Comparison of ENCODE assay signal across 31 cellular contexts in the genomic region with DNA sequence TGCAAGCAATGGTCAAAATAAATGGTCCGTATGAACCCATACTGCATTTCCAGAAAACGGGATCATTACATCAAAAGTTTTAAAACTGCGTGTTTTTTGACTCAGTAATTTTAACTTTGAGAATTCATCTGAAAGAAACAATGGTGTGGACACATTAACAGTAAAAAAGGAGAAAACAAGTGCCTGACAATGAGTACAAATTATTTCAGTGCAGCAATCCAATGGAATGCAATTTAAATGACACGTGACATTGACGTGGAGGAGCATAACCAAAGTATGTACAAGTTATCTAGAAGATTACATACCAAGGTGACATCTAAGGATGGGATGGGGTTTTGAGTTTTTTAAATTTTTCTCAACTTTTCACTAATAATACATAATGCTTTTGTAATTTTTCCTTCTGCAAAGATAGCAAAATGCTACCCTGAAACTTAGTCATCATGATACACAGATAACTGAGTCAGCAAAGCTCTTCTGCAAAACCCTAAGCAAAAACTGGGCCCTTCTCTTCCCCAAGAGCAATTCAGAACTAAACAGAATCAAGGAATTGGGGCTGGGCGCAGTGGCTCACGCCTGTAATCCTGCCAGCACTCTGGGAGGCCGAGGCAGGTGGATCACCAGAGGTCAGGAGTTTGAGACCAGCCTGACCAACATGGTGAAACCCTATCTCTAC. TPM values are rescaled to one million over a fixed set of nuclear protein-coding genes. Genes with fewer than 3 reads are reported as not detected.
DNase-seq lines count a peak whose midpoint lies in the region; ATAC-seq, FAIRE-seq and TF ChIP-seq lines count a peak whose summit lies in the region.
"Had no signal": no experiment of that assay in that cellular context is flagged by ENCODE, and none has a peak within 500 bp of the region (broad histone marks: within the 10 kb centered on the region; RNA-seq: fewer than 3 reads in every experiment).

No MANE protein-coding gene starts in this region.

- H3K36me3 ChIP-seq in HepG2 (replicated peaks in 1 of 2; ENCODE audit: control insufficient read depth in 1 of 2, insufficient read depth in 2 of 2, low read length in 2 of 2) (peaks cover 28 to 86% of the 10 kb centered on the region in 2 experiments), right lobe of liver (peaks cover 0 to 62% (median 18%) of the 10 kb centered on the region in 4 donors), HEK293 (ENCODE audit: control insufficient read depth in 2 of 2, insufficient read depth in 1 of 2, low read length in 2 of 2) (peaks cover 88 to 89% of the 10 kb centered on the region in 2 experiments), GM12878 (ENCODE audit: control insufficient read depth in 2 of 2, insufficient read depth in 2 of 2, low read length in 1 of 2) (peaks cover 12 to 42% of the 10 kb centered on the region in 2 experiments), psoas muscle (ENCODE audit: insufficient read depth in 1 of 2, low read depth in 1 of 2) (peaks cover 3 to 83% of the 10 kb centered on the region in 2 donors), BE2C (peaks cover 87% of the 10 kb centered on the region)
- H3K36me3 ChIP-seq: prostate gland had no signal

- H2AFZ ChIP-seq in HepG2 (ENCODE audit: low read length) (no peak overlapping the region), GM12878 (ENCODE audit: control insufficient read depth, low read depth, low read length) (no peak overlapping the region)

- peak overlapping the region; percentile 56 for H3K27ac Mint-ChIP-seq in progenitor cell of endocrine pancreas

- H3K36me3 Mint-ChIP-seq in progenitor cell of endocrine pancreas (ENCODE audit: insufficient read depth) = peaks cover 54% of the 10 kb centered on the region

- H3K9ac ChIP-seq in HepG2 (ENCODE audit: insufficient read depth, low read depth, low read length) = no peak overlapping the region
- H3K9ac ChIP-seq in GM12878 (ENCODE audit: control insufficient read depth, insufficient read depth, low read length) = no peak overlapping the region

- H3K27ac ChIP-seq in HepG2 (ENCODE audit: extremely low read length, insufficient read depth, low read length) = no peak overlapping the region
- no peak overlapping the region for H3K27ac ChIP-seq in right lobe of liver
- H3K27ac ChIP-seq in HEK293 (ENCODE audit: extremely low read depth, low read depth, low read length) = no peak overlapping the region
- H3K27ac ChIP-seq in GM12878 (ENCODE audit: control insufficient read depth, insufficient read depth) = no peak overlapping the region
- no peak overlapping the region for H3K27ac ChIP-seq in psoas muscle
- H3K27ac ChIP-seq: body of pancreas, C4-2B, esophagus squamous epithelium, prostate gland, sigmoid colon, upper lobe of left lung had no signal

- H3K4me1 ChIP-seq in HepG2 (ENCODE audit: insufficient read depth, low read length) (peaks cover 52% of the 10 kb centered on the region), right lobe of liver (peaks cover 0 to 44% (median 7%) of the 10 kb centered on the region in 4 donors), HEK293 (ENCODE audit: control insufficient read depth, insufficient read depth, low read length) (peaks cover 12% of the 10 kb centered on the region), GM12878 (ENCODE audit: control insufficient read depth, insufficient read depth, low read length) (no peaks in the 10 kb centered on the region), psoas muscle (no peaks in the 10 kb centered on the region), BE2C (no peaks in the 10 kb centered on the region)

- TF ChIP-seq POLR2A in HepG2 (IDR thresholded peaks at IDR 0.05; ENCODE audit: insufficient read depth in 1 of 2, low read depth in 2 of 2, low read length in 2 of 2) (peak in 1 of 2 experiments; percentile 25; a peak in 2 of 4 replicates), right lobe of liver (IDR thresholded peaks at IDR 0.05) (no peak), GM12878 (IDR thresholded peaks at IDR 0.05; ENCODE audit: low read depth, low read length) (no peak)

- H3K9me3 ChIP-seq in HepG2 (ENCODE audit: low read length) (no peaks in the 10 kb centered on the region), right lobe of liver (no peaks in the 10 kb centered on the region), HEK293 (ENCODE audit: control insufficient read depth, insufficient read depth, low read depth, low read length) (no peaks in the 10 kb centered on the region), GM12878 (replicated peaks; ENCODE audit: control insufficient read depth, insufficient read depth, low read length) (no peaks in the 10 kb centered on the region), psoas muscle (no peaks in the 10 kb centered on the region), BE2C (no peaks in the 10 kb centered on the region)
- H3K9me3 ChIP-seq: body of pancreas, esophagus squamous epithelium, prostate gland, sigmoid colon, upper lobe of left lung had no signal

- SMC1A ChIA-PET in GM12878 (lab: Charles Lee; ENCODE audit: uncharacterized antibody, unreplicated experiment) = no interaction called here

- peaks cover 99% of the 10 kb centered on the region for H3K79me2 ChIP-seq in HepG2 (ENCODE audit: insufficient read depth, low read length)
- H3K79me2 ChIP-seq in GM12878 (ENCODE audit: control insufficient read depth, insufficient read depth, low read length) = peaks cover 85% of the 10 kb centered on the region

- H3K4me2 ChIP-seq in HepG2 (ENCODE audit: low read depth, low read length) (no peak overlapping the region), GM12878 (ENCODE audit: control insufficient read depth, insufficient read depth) (no peak overlapping the region)

- FAIRE-seq in HepG2 (lab: Jason Lieb, UNC) (no peak), GM12878 (lab: Jason Lieb, UNC) (no peak)
- FAIRE-seq: D721Med had no signal

- H3K27me3 Mint-ChIP-seq in progenitor cell of endocrine pancreas = no peaks in the 10 kb centered on the region
- H3K27me3 Mint-ChIP-seq: naive B cell had no signal

- H3K27me3 ChIP-seq in HepG2 (ENCODE audit: control insufficient read depth in 1 of 2, insufficient read depth in 2 of 2, low read length in 2 of 2) = no peaks in the 10 kb centered on the region; a peak in 1 of 5 replicates
- H3K27me3 ChIP-seq in right lobe of liver = no peaks in the 10 kb centered on the region
- H3K27me3 ChIP-seq in GM12878 (replicated peaks in 1 of 2; ENCODE audit: control insufficient read depth in 2 of 2, insufficient read depth in 2 of 2, low read length in 1 of 2) = no peaks in the 10 kb centered on the region
- H3K27me3 ChIP-seq in psoas muscle (ENCODE audit: insufficient read depth in 3 of 3, low read length in 2 of 3) = no peaks in the 10 kb centered on the region
- no peaks in the 10 kb centered on the region for H3K27me3 ChIP-seq in BE2C
- H3K27me3 ChIP-seq: body of pancreas, esophagus squamous epithelium, sigmoid colon, upper lobe of left lung had no signal

- TF ChIP-seq CTCF in HepG2 (CRISPR knock-in tag; IDR thresholded peaks at IDR 0.05) (no peak), right lobe of liver (IDR thresholded peaks at IDR 0.05) (no peak), HEK293 (tag by site-specific recombination; IDR thresholded peaks at IDR 0.05) (no peak), GM12878 (IDR thresholded peaks at IDR 0.05 in 2 of 3, conservative IDR thresholded peaks at IDR 0.05 in 1 of 3; ENCODE audit: control insufficient read depth in 2 of 3, extremely low read depth in 1 of 3, insufficient read depth in 1 of 3, low read depth in 3 of 3, low read length in 3 of 3) (no peak), progenitor cell of endocrine pancreas (IDR thresholded peaks at IDR 0.05; ENCODE audit: unreplicated experiment) (no peak), psoas muscle (IDR thresholded peaks at IDR 0.05) (no peak), BE2C (IDR thresholded peaks at IDR 0.05; ENCODE audit: low read depth, low read length) (no peak)

- 95% methylated on average over 8 of the region's 8 CpGs for WGBS in HepG2 (ENCODE audit: low lambda C conversion rate)
- WGBS in right lobe of liver (ENCODE audit: insufficient coverage, low coverage, low lambda C conversion rate, missing lambda C conversion rate) = 89% methylated on average over 8 of the region's 8 CpGs
- 88% methylated on average over 8 of the region's 8 CpGs for WGBS in GM12878 (ENCODE audit: insufficient coverage, insufficient replicate concordance, low lambda C conversion rate, missing lambda C conversion rate)
- WGBS in psoas muscle, 3 donors = 85 to 92% (median 89%) methylated on average over 8 of the region's 8 CpGs

- POLR2A ChIA-PET in HepG2 (lab: Yijun Ruan, JAX) = interaction anchor here (1.0 to 1.1 kb wide), 2 partner anchors 9 to 278 kb away, joined by 3 read pairs; no protein-coding TSS in a partner anchor
- POLR2A ChIA-PET in HEK293 (lab: Yijun Ruan, JAX) = interaction anchor here (0.7 kb wide), 1 partner anchor 74 kb away, joined by 4 read pairs; no protein-coding TSS in a partner anchor
- POLR2A ChIA-PET in GM12878 (lab: Charles Lee) = no interaction called here

- H3K4me1 Mint-ChIP-seq in progenitor cell of endocrine pancreas (ENCODE audit: low read depth) = peaks cover 8% of the 10 kb centered on the region

- no peaks in the 10 kb centered on the region for H3K9me3 Mint-ChIP-seq in progenitor cell of endocrine pancreas (ENCODE audit: low read depth)
- H3K9me3 Mint-ChIP-seq: naive B cell had no signal

- intact Hi-C loops in HepG2 (cut with micrococcal nuclease; ENCODE audit: unreplicated experiment) = no loop called here
- intact Hi-C loops in right lobe of liver (cut with DNase I) = no loop called here
- intact Hi-C loops in GM12878 (cut with micrococcal nuclease; ENCODE audit: unreplicated experiment) = no loop called here
- intact Hi-C loops in psoas muscle (cut with DNase I) = no loop called here

- RAD21 ChIA-PET in GM12878 (lab: Charles Lee; ENCODE audit: unreplicated experiment) = no interaction called here

- no peak overlapping the region for H3K4me3 ChIP-seq in HepG2 (replicated peaks in 1 of 3; ENCODE audit: insufficient read depth in 1 of 3, low read depth in 2 of 3, low read length in 3 of 3)
- H3K4me3 ChIP-seq in right lobe of liver = no peak overlapping the region
- H3K4me3 ChIP-seq in HEK293 (ENCODE audit: low read depth, low read length) = no peak overlapping the region
- H3K4me3 ChIP-seq in GM12878 = no peak overlapping the region
- H3K4me3 ChIP-seq in psoas muscle = no peak overlapping the region
- no peak overlapping the region for H3K4me3 ChIP-seq in BE2C (ENCODE audit: low read depth, low read length)
- H3K4me3 ChIP-seq: body of pancreas, esophagus squamous epithelium, prostate gland, sigmoid colon, upper lobe of left lung had no signal

- DNase-seq in HepG2 (ENCODE audit: low spot score) (no peak), right lobe of liver (no peak), GM12878 (ENCODE audit: low read depth, low spot score) (no peak), progenitor cell of endocrine pancreas (ENCODE audit: low spot score, unreplicated experiment) (no peak), psoas muscle (no peak), BE2C (no peak)
- DNase-seq: activated CD4-positive, alpha-beta T cell treated with anti-CD3 and anti-CD28 coated beads, Interleukin-2, amount 50 U/mL, for 48 hours; activated CD4-positive, CD25-positive, alpha-beta regulatory T cell treated with anti-CD3 and anti-CD28 coated beads, Interleukin-2, amount 50 U/mL, for 72 hours; activated gamma-delta T cell; body of pancreas; DND-41; esophagus squamous epithelium; foreskin melanocyte; kidney glomerular epithelial cell; midbrain; naive B cell; NCI-H2029; NCI-H524 treated with DMSO at 0.1 percent for 48 hours; nucleus accumbens; PC-3; sigmoid colon; stimulated activated CD4-positive, alpha-beta T cell treated with anti-CD3 and anti-CD28 coated beads, Interleukin-4, amount 100 ng/mL, for 4 hours; substantia nigra; T-helper 2 cell; upper lobe of left lung had no signal

- CTCF ChIA-PET in HepG2 (lab: Yijun Ruan, JAX; ENCODE audit: low intra/inter-chr PET ratio, low total read pairs) = no interaction called here
- CTCF ChIA-PET in HEK293 (lab: Yijun Ruan, JAX) = no interaction called here
- CTCF ChIA-PET in GM12878 (lab: Yijun Ruan, JAX) = interaction anchor here (1.0 kb wide), 1 partner anchor 13 kb away, joined by 3 read pairs; no protein-coding TSS in a partner anchor

- in situ Hi-C loops in HepG2 (cut with HindIII; ENCODE audit: extremely low pct_ligation_motif_present, low pct_unique_long_range_greater_than_20kb) (no loop called here), GM12878 (cut with MboI) (no loop called here)

- BruUV-seq in HepG2 (replicated peaks; lab: Mats Ljungman, UMichigan) = TSS peak; percentile 1
- BruUV-seq in GM12878 (replicated peaks; lab: Mats Ljungman, UMichigan) = no TSS peak

- no peak overlapping the region for H3K4me3 Mint-ChIP-seq in progenitor cell of endocrine pancreas (ENCODE audit: low read depth)

- TF ChIP-seq RAD21 in HepG2 (CRISPR knock-in tag; IDR thresholded peaks at IDR 0.05) = no peak
- no peak for TF ChIP-seq RAD21 in GM12878 (IDR thresholded peaks at IDR 0.05; ENCODE audit: insufficient read depth, low read depth, low read length)

- ATAC-seq in HepG2 (no peak), right lobe of liver (no peak), GM12878 (no peak), psoas muscle (no peak), HG03108 (IDR thresholded peaks at IDR 0.05; ENCODE audit: unreplicated experiment) (no peak)
- ATAC-seq: body of pancreas, PC-3, SK-N-SH treated with all-trans-retinoic acid at 6 μM for 48 hours had no signal

- TF ChIP-seq EP300 in HepG2 (IDR thresholded peaks at IDR 0.05; ENCODE audit: low read depth in 2 of 2, low read length in 2 of 2) (no peak), HepG2 (CRISPR knock-in tag; IDR thresholded peaks at IDR 0.05; ENCODE audit: borderline replicate concordance) (no peak), GM12878 (IDR thresholded peaks at IDR 0.05; ENCODE audit: borderline replicate concordance in 1 of 2, control insufficient read depth in 1 of 2, low read depth in 2 of 2, low read length in 2 of 2) (no peak)

- H4K20me1 ChIP-seq in HepG2 (ENCODE audit: insufficient read depth, low read length) (peaks cover 98% of the 10 kb centered on the region), GM12878 (ENCODE audit: control insufficient read depth, insufficient read depth) (peaks cover 6% of the 10 kb centered on the region)

RNA-seq across cellular contexts. Expression of a gene that starts 20.4 kb away (rescaled TPM):
- 1,099 and 1,563 TPM in 2 replicates for total RNA-seq in HepG2 (2016; rRNA removed; fragmentation: Illumina TruSeq; extraction: Trizol)
- total RNA-seq in HepG2 (2016; cell fraction: cytosol; rRNA removed; fragmentation: Illumina TruSeq; extraction: Trizol; ENCODE audit: low read depth) = 272 and 305 TPM in 2 replicates
- 1,110 and 1,631 TPM in 2 replicates for total RNA-seq in HepG2 (2016; cell fraction: insoluble cytoplasmic fraction; rRNA removed; fragmentation: Illumina TruSeq; extraction: Trizol)
- total RNA-seq in HepG2 (2016; cell fraction: membrane; rRNA removed; fragmentation: Illumina TruSeq; extraction: Trizol) = 374 and 422 TPM in 2 replicates
- total RNA-seq in HepG2 (2016; cell fraction: nucleus; rRNA removed; fragmentation: Illumina TruSeq; extraction: Trizol) = 741 and 752 TPM in 2 replicates
- 577 and 628 TPM in 2 replicates for polyA plus RNA-seq in HepG2 (2011; rRNA removed)
- 344 and 442 TPM in 2 replicates for polyA plus RNA-seq in HepG2 (2011; cell fraction: cytosol; rRNA removed)
- 155 and 197 TPM in 2 replicates for polyA plus RNA-seq in HepG2 (2011; cell fraction: nucleus; rRNA removed)
- 523 and 611 TPM in 2 replicates for polyA plus RNA-seq in HepG2 (2012)
- 145 and 154 TPM in 2 replicates for polyA plus RNA-seq in HepG2 (2016; cell fraction: cytosol; fragmentation: Illumina TruSeq; extraction: Trizol; ENCODE audit: low read depth)
- polyA plus RNA-seq in HepG2 (2016; cell fraction: insoluble cytoplasmic fraction; fragmentation: Illumina TruSeq; extraction: Trizol; ENCODE audit: low read depth) = 1,519 and 1,675 TPM in 2 replicates
- 281 and 312 TPM in 2 replicates for polyA plus RNA-seq in HepG2 (2016; cell fraction: membrane; fragmentation: Illumina TruSeq; extraction: Trizol; ENCODE audit: low read depth)
- 695 and 708 TPM in 2 replicates for polyA plus RNA-seq in HepG2 (2016; cell fraction: nucleus; fragmentation: Illumina TruSeq; extraction: Trizol; ENCODE audit: insufficient read depth, low read depth)
- 720 and 1,084 TPM in 2 replicates for polyA minus RNA-seq in HepG2 (2011; rRNA and poly(A)+ RNA removed; ENCODE audit: low replicate concordance)
- polyA minus RNA-seq in HepG2 (2011; cell fraction: cytosol; rRNA and poly(A)+ RNA removed) = 262 and 282 TPM in 2 replicates
- 891 and 939 TPM in 2 replicates for polyA minus RNA-seq in HepG2 (2011; cell fraction: nucleus; rRNA and poly(A)+ RNA removed)
- total RNA-seq in right lobe of liver = 100 to 1,000 TPM; 170 to 247 (median 229) TPM
- 614 and 625 TPM in 2 replicates for total RNA-seq in GM12878 (2013; cell fraction: nucleolus; rRNA removed)
- total RNA-seq in GM12878 (2014; rRNA removed) = 911 and 918 TPM in 2 replicates
- 1,200 and 1,219 TPM in 2 replicates for total RNA-seq in GM12878 (2014; rRNA removed; fragmentation: Illumina TruSeq; extraction: Trizol)
- total RNA-seq in GM12878 (2021) = 766 and 773 TPM in 2 replicates
- 683 TPM for polyA plus RNA-seq in GM12878 (2011; ENCODE audit: low read depth)
- polyA plus RNA-seq in GM12878 (2011; rRNA removed) = 1,305 and 1,562 TPM in 2 replicates
- polyA plus RNA-seq in GM12878 (2011; cell fraction: cytosol; rRNA removed) = 561 and 849 TPM in 2 replicates
- 413 and 577 TPM in 2 replicates for polyA plus RNA-seq in GM12878 (2011; cell fraction: nucleus; rRNA removed)
- polyA plus RNA-seq in GM12878 (2012) = 661 and 837 TPM in 2 replicates
- polyA plus RNA-seq in GM12878 (2014; fragmentation: Illumina TruSeq; extraction: Trizol) = 1,492 and 1,839 TPM in 2 replicates
- polyA plus RNA-seq in GM12878 (2014; fragmentation: Nextera tagmentation; extraction: Ambion mirVana) = 1,000 to 10,000 TPM in 1 of 2 experiments, 100 to 1,000 TPM in 1; 679 to 1,422 TPM
- polyA plus RNA-seq in GM12878 (2014; rRNA removed) = 866 and 889 TPM in 2 replicates
- polyA plus RNA-seq in GM12878 (2016; fragmentation: Nextera tagmentation; extraction: Ambion mirVana) = 1,000 to 10,000 TPM; 1,325 to 1,341 TPM
- 736 and 779 TPM in 2 replicates for polyA minus RNA-seq in GM12878 (2011; rRNA and poly(A)+ RNA removed)
- polyA minus RNA-seq in GM12878 (2011; cell fraction: cytosol; rRNA and poly(A)+ RNA removed) = 204 and 236 TPM in 2 replicates
- polyA minus RNA-seq in GM12878 (2011; cell fraction: nucleus; rRNA and poly(A)+ RNA removed) = 243 and 440 TPM in 2 replicates
- total RNA-seq in progenitor cell of endocrine pancreas = 676 and 690 TPM in 2 replicates
- 100 to 1,000 TPM; 217 to 310 (median 245) TPM for total RNA-seq in psoas muscle
- polyA plus RNA-seq in psoas muscle = 100 to 1,000 TPM; 215 to 290 (median 282) TPM
- 554 TPM for polyA plus RNA-seq in BE2C (2012; ENCODE audit: insufficient read depth, insufficient read length, low read depth)

RNA-seq across cellular contexts. Expression of a gene that starts 31.0 kb away (rescaled TPM):
- total RNA-seq in HepG2 (2016; rRNA removed; fragmentation: Illumina TruSeq; extraction: Trizol) (0.10 and 0.13 TPM in 2 replicates), right lobe of liver (1 to 10 TPM in 3 of 6 experiments, under 1 TPM in 3; 0.22 to 1.8 (median 1.0) TPM), GM12878 (2014; rRNA removed) (0.27 and 1.1 TPM in 2 replicates), GM12878 (2014; rRNA removed; fragmentation: Illumina TruSeq; extraction: Trizol) (0.18 and 0.72 TPM in 2 replicates), GM12878 (2021) (0.44 TPM in 1 of 2 replicates, not detected in the other), progenitor cell of endocrine pancreas (0.19 and 0.58 TPM in 2 replicates), psoas muscle (not detected)
- total RNA-seq in HepG2 (2016; cell fraction: cytosol; rRNA removed; fragmentation: Illumina TruSeq; extraction: Trizol; ENCODE audit: low read depth) = 0.09 TPM in 1 of 2 replicates, not detected in the other
- 0.48 and 0.67 TPM in 2 replicates for total RNA-seq in HepG2 (2016; cell fraction: insoluble cytoplasmic fraction; rRNA removed; fragmentation: Illumina TruSeq; extraction: Trizol)
- total RNA-seq in HepG2 (2016; cell fraction: membrane; rRNA removed; fragmentation: Illumina TruSeq; extraction: Trizol) = 0.15 and 0.17 TPM in 2 replicates
- total RNA-seq in HepG2 (2016; cell fraction: nucleus; rRNA removed; fragmentation: Illumina TruSeq; extraction: Trizol) = 0.22 and 0.50 TPM in 2 replicates
- polyA plus RNA-seq in HepG2 (2011; rRNA removed) (0.47 and 1.1 TPM in 2 replicates), GM12878 (2011; rRNA removed) (0.13 and 0.30 TPM in 2 replicates), GM12878 (2014; fragmentation: Illumina TruSeq; extraction: Trizol) (0.14 and 0.34 TPM in 2 replicates), GM12878 (2014; fragmentation: Nextera tagmentation; extraction: Ambion mirVana) (under 1 TPM; 0.07 to 0.16 TPM), GM12878 (2014; rRNA removed) (0.10 and 0.11 TPM in 2 replicates), GM12878 (2016; fragmentation: Nextera tagmentation; extraction: Ambion mirVana) (under 1 TPM in 1 of 2 experiments, not detected in 1; 0.07 TPM), psoas muscle (under 1 TPM in 2 of 3 donors, not detected in 1; 0.04 to 0.15 TPM)
- 0.14 and 0.17 TPM in 2 replicates for polyA plus RNA-seq in HepG2 (2011; cell fraction: cytosol; rRNA removed)
- polyA plus RNA-seq in HepG2 (2011; cell fraction: nucleus; rRNA removed) = 0.58 and 1.4 TPM in 2 replicates
- 0.57 and 0.58 TPM in 2 replicates for polyA plus RNA-seq in HepG2 (2012)
- polyA plus RNA-seq in HepG2 (2016; cell fraction: cytosol; fragmentation: Illumina TruSeq; extraction: Trizol; ENCODE audit: low read depth) = not detected in 2 replicates
- 0.07 and 0.12 TPM in 2 replicates for polyA plus RNA-seq in HepG2 (2016; cell fraction: insoluble cytoplasmic fraction; fragmentation: Illumina TruSeq; extraction: Trizol; ENCODE audit: low read depth)
- polyA plus RNA-seq in HepG2 (2016; cell fraction: membrane; fragmentation: Illumina TruSeq; extraction: Trizol; ENCODE audit: low read depth) = 0.08 TPM in 1 of 2 replicates, not detected in the other
- polyA plus RNA-seq in HepG2 (2016; cell fraction: nucleus; fragmentation: Illumina TruSeq; extraction: Trizol; ENCODE audit: insufficient read depth, low read depth) = 0.47 and 1.6 TPM in 2 replicates
- 0.26 TPM in 1 of 2 replicates, not detected in the other for polyA minus RNA-seq in HepG2 (2011; rRNA and poly(A)+ RNA removed; ENCODE audit: low replicate concordance)
- polyA minus RNA-seq in HepG2 (2011; cell fraction: cytosol; rRNA and poly(A)+ RNA removed) = 0.53 TPM in 1 of 2 replicates, not detected in the other
- polyA minus RNA-seq in HepG2 (2011; cell fraction: nucleus; rRNA and poly(A)+ RNA removed) = 0.64 and 4.0 TPM in 2 replicates
- total RNA-seq in GM12878 (2013; cell fraction: nucleolus; rRNA removed) = not detected in 2 replicates
- polyA plus RNA-seq in GM12878 (2011; ENCODE audit: low read depth) = not detected
- 0.13 TPM in 1 of 2 replicates, not detected in the other for polyA plus RNA-seq in GM12878 (2011; cell fraction: cytosol; rRNA removed)
- 0.15 and 0.40 TPM in 2 replicates for polyA plus RNA-seq in GM12878 (2011; cell fraction: nucleus; rRNA removed)
- polyA plus RNA-seq in GM12878 (2012) = 0.08 and 0.14 TPM in 2 replicates
- 0.80 TPM in 1 of 2 replicates, not detected in the other for polyA minus RNA-seq in GM12878 (2011; rRNA and poly(A)+ RNA removed)
- not detected in 2 replicates for polyA minus RNA-seq in GM12878 (2011; cell fraction: cytosol; rRNA and poly(A)+ RNA removed)
- polyA minus RNA-seq in GM12878 (2011; cell fraction: nucleus; rRNA and poly(A)+ RNA removed) = 0.19 TPM in 1 of 2 replicates, not detected in the other
- polyA plus RNA-seq in BE2C (2012; ENCODE audit: insufficient read depth, insufficient read length, low read depth) = 0.36 TPM
- total RNA-seq: body of pancreas, esophagus squamous epithelium had no signal
